Comparison of ENCODE assay signal across 11 cellular contexts in genomic region chr7:22718200-22718711, GRCh38. TPM values are rescaled to one million over a fixed set of nuclear protein-coding genes. Genes with fewer than 3 reads are reported as not detected.
DNase-seq lines count a peak whose midpoint lies in the region; ATAC-seq, FAIRE-seq and TF ChIP-seq lines count a peak whose summit lies in the region.
"Had no signal": no experiment of that assay in that cellular context is flagged by ENCODE, and none has a peak within 500 bp of the region (broad histone marks: within the 10 kb centered on the region; RNA-seq: fewer than 3 reads in every experiment).

No MANE protein-coding gene starts in this region.

- no peak for TF ChIP-seq CTCF in right atrium auricular region (IDR thresholded peaks at IDR 0.05)
- no peak for TF ChIP-seq CTCF in WTC11 (IDR thresholded peaks at IDR 0.05)

- DNase-seq in H54 (ENCODE audit: insufficient read length, low spot score) (peak; percentile 62), astrocyte of the hippocampus (ENCODE audit: low read depth, low spot score) (peak; percentile 72), right atrium auricular region (ENCODE audit: low spot score) (no peak), WTC11 (ENCODE audit: low spot score) (no peak), COR-L47 (lab: John Stamatoyannopoulos, UW) (no peak), nucleus accumbens (lab: John Stamatoyannopoulos, UW) (no peak)
- no peak for DNase-seq in stimulated activated naive B cell treated with anti-CD40 and anti-IgM and Interleukin-4, amounts not matched to agents 10 μg/mL and 1 μg/mL and 100 μg/mL, for 72 hours
- no peak for DNase-seq in stimulated activated effector memory CD8-positive, alpha-beta T cell treated with anti-CD3 and anti-CD28 coated beads, Interleukin-12 subunit alpha, Interleukin-12 subunit beta, amount 100 ng/mL, for 72 hours (ENCODE audit: low spot score in 2 of 2)
- DNase-seq: colonic mucosa, NCI-H2029, SHP77 had no signal

- H3K4me3 Mint-ChIP-seq in stimulated activated naive B cell treated with anti-CD40 and anti-IgM and Interleukin-4, amounts not matched to agents 10 μg/mL and 1 μg/mL and 100 μg/mL, for 72 hours = no peak overlapping the region
- H3K4me3 Mint-ChIP-seq in WTC11 = no peak overlapping the region
- no peak overlapping the region for H3K4me3 Mint-ChIP-seq in stimulated activated effector memory CD8-positive, alpha-beta T cell treated with anti-CD3 and anti-CD28 coated beads, Interleukin-12 subunit alpha, Interleukin-12 subunit beta, amount 100 ng/mL, for 72 hours

- H3K27ac ChIP-seq in right atrium auricular region = peak overlapping the region; percentile 41 to 57
- H3K27ac ChIP-seq: colonic mucosa had no signal

- peaks cover 4 to 8% of the 10 kb centered on the region in 2 donors for H3K36me3 Mint-ChIP-seq in stimulated activated naive B cell treated with anti-CD40 and anti-IgM and Interleukin-4, amounts not matched to agents 10 μg/mL and 1 μg/mL and 100 μg/mL, for 72 hours
- H3K36me3 Mint-ChIP-seq in WTC11 = no peaks in the 10 kb centered on the region
- H3K36me3 Mint-ChIP-seq in stimulated activated effector memory CD8-positive, alpha-beta T cell treated with anti-CD3 and anti-CD28 coated beads, Interleukin-12 subunit alpha, Interleukin-12 subunit beta, amount 100 ng/mL, for 72 hours = no peaks in the 10 kb centered on the region

- TF ChIP-seq POLR2A in H54 (IDR thresholded peaks at IDR 0.05; ENCODE audit: low read depth, low read length) = no peak

- ATAC-seq in stimulated activated naive B cell treated with anti-CD40 and anti-IgM and Interleukin-4, amounts not matched to agents 10 μg/mL and 1 μg/mL and 100 μg/mL, for 72 hours (replicated peaks) = no peak
- ATAC-seq in WTC11 = no peak
- ATAC-seq in stimulated activated effector memory CD8-positive, alpha-beta T cell treated with anti-CD3 and anti-CD28 coated beads, Interleukin-12 subunit alpha, Interleukin-12 subunit beta, amount 100 ng/mL, for 72 hours = no peak

- H3K27me3 ChIP-seq in right atrium auricular region = no peaks in the 10 kb centered on the region
- H3K27me3 ChIP-seq: colonic mucosa had no signal

- H3K4me1 ChIP-seq in right atrium auricular region = peaks cover 0 to 32% of the 10 kb centered on the region in 2 donors
- H3K4me1 ChIP-seq: colonic mucosa had no signal

- H3K36me3 ChIP-seq in right atrium auricular region = no peaks in the 10 kb centered on the region
- H3K36me3 ChIP-seq: colonic mucosa had no signal

- peaks cover 49 to 65% of the 10 kb centered on the region in 2 donors for H3K4me1 Mint-ChIP-seq in stimulated activated naive B cell treated with anti-CD40 and anti-IgM and Interleukin-4, amounts not matched to agents 10 μg/mL and 1 μg/mL and 100 μg/mL, for 72 hours
- peaks cover 34% of the 10 kb centered on the region for H3K4me1 Mint-ChIP-seq in WTC11
- peaks cover 6% of the 10 kb centered on the region for H3K4me1 Mint-ChIP-seq in stimulated activated effector memory CD8-positive, alpha-beta T cell treated with anti-CD3 and anti-CD28 coated beads, Interleukin-12 subunit alpha, Interleukin-12 subunit beta, amount 100 ng/mL, for 72 hours

- no peak overlapping the region for H3K4me3 ChIP-seq in right atrium auricular region
- H3K4me3 ChIP-seq: colonic mucosa had no signal

- POLR2A ChIA-PET in WTC11 (lab: Charles Lee) = no interaction called here

- no peaks in the 10 kb centered on the region for H3K27me3 Mint-ChIP-seq in stimulated activated naive B cell treated with anti-CD40 and anti-IgM and Interleukin-4, amounts not matched to agents 10 μg/mL and 1 μg/mL and 100 μg/mL, for 72 hours
- no peaks in the 10 kb centered on the region for H3K27me3 Mint-ChIP-seq in WTC11 (ENCODE audit: low read depth)

- CTCF ChIA-PET in WTC11 (lab: Charles Lee) = interaction anchor here (1.1 kb wide), 2 partner anchors 9 to 58 kb away, joined by 4 to 5 read pairs; partner anchors contain the start of gene IL6

- no peaks in the 10 kb centered on the region for H3K9me3 ChIP-seq in right atrium auricular region
- H3K9me3 ChIP-seq: colonic mucosa had no signal

- H3K27ac Mint-ChIP-seq in stimulated activated naive B cell treated with anti-CD40 and anti-IgM and Interleukin-4, amounts not matched to agents 10 μg/mL and 1 μg/mL and 100 μg/mL, for 72 hours = peak overlapping the region; percentile 42
- H3K27ac Mint-ChIP-seq in WTC11 = no peak overlapping the region
- no peak overlapping the region for H3K27ac Mint-ChIP-seq in stimulated activated effector memory CD8-positive, alpha-beta T cell treated with anti-CD3 and anti-CD28 coated beads, Interleukin-12 subunit alpha, Interleukin-12 subunit beta, amount 100 ng/mL, for 72 hours

- H3K9me3 Mint-ChIP-seq in stimulated activated naive B cell treated with anti-CD40 and anti-IgM and Interleukin-4, amounts not matched to agents 10 μg/mL and 1 μg/mL and 100 μg/mL, for 72 hours = no peaks in the 10 kb centered on the region
- no peaks in the 10 kb centered on the region for H3K9me3 Mint-ChIP-seq in WTC11
- H3K9me3 Mint-ChIP-seq in stimulated activated effector memory CD8-positive, alpha-beta T cell treated with anti-CD3 and anti-CD28 coated beads, Interleukin-12 subunit alpha, Interleukin-12 subunit beta, amount 100 ng/mL, for 72 hours = no peaks in the 10 kb centered on the region

- FAIRE-seq in H54 (lab: Jason Lieb, UNC) = peak; percentile 95

TF ChIP-seq in WTC11, 78 proteins besides CTCF, POLR2A, EP300 and RAD21:
- no peak for TF ChIP-seq CREM (CRISPR knock-in tag; IDR thresholded peaks at IDR 0.05)
- no peak for TF ChIP-seq ETV6 (CRISPR knock-in tag; IDR thresholded peaks at IDR 0.05)
- no peak for TF ChIP-seq SP1 (CRISPR knock-in tag; conservative IDR thresholded peaks at IDR 0.05)
- no peak for TF ChIP-seq ATF3 (CRISPR knock-in tag; conservative IDR thresholded peaks at IDR 0.05)
- TF ChIP-seq ZNF396 (CRISPR knock-in tag; IDR thresholded peaks at IDR 0.05; ENCODE audit: borderline replicate concordance) = no peak
- no peak for TF ChIP-seq ZNF423 (CRISPR knock-in tag; IDR thresholded peaks at IDR 0.05)
- TF ChIP-seq ARID4B (CRISPR knock-in tag; IDR thresholded peaks at IDR 0.05; ENCODE audit: borderline replicate concordance) = no peak
- TF ChIP-seq PREB (CRISPR knock-in tag; IDR thresholded peaks at IDR 0.05; ENCODE audit: borderline replicate concordance) = no peak
- TF ChIP-seq NFATC4 (CRISPR knock-in tag; IDR thresholded peaks at IDR 0.05) = no peak
- no peak for TF ChIP-seq E2F5 (CRISPR knock-in tag; IDR thresholded peaks at IDR 0.05)

RNA-seq across cellular contexts. Expression of gene IL6, which starts 8.7 kb away (rescaled TPM):
- total RNA-seq in right atrium auricular region (10 to 100 TPM in 1 of 2 donors, 1 to 10 TPM in 1; 3.6 to 19.8 TPM), WTC11 (2021) (0.27 to 0.71 TPM (median 0.52 TPM) in 3 replicates)

Comparison
In these comparisons a context has a peak if more than half of its experiments do, and no peak if none do; other contexts are left out.
1. DNase-seq: peak in H54 (single experiment) and astrocyte of the hippocampus (single experiment); none in right atrium auricular region (single experiment), stimulated activated naive B cell treated with anti-CD40 and anti-IgM and Interleukin-4, amounts not matched to agents 10 μg/mL and 1 μg/mL and 100 μg/mL, for 72 hours (single experiment), WTC11 (single experiment), COR-L47 (single experiment), nucleus accumbens (0 of 56) and stimulated activated effector memory CD8-positive, alpha-beta T cell treated with anti-CD3 and anti-CD28 coated beads, Interleukin-12 subunit alpha, Interleukin-12 subunit beta, amount 100 ng/mL, for 72 hours (0 of 2).